Comparison of ENCODE assay signal across 38 cellular contexts in the genomic region with DNA sequence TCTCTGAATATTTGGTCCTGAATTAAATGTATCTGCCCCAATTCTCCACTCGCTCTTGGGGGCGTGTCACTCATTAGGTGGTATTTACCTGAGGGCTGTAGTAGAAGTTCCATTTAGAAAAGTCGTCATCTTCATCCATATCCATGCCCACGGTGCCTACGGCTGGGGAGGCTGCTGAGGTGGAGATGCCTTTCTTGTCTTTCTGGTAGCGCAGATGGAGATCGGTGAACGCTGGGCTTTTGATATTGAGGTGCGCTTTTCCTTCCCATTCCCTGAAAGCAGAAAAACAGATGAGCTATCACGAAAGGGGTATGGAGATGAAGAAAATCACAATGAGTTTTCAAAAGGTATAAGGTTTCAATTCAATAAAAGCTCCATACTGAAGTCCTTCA. TPM values are rescaled to one million over a fixed set of nuclear protein-coding genes. Genes with fewer than 3 reads are reported as not detected.
"Had no signal": no experiment of that assay in that cellular context is flagged by ENCODE, and none has a peak within 500 bp of the region (broad histone marks: within the 10 kb centered on the region; RNA-seq: fewer than 3 reads in every experiment).

No MANE protein-coding gene starts in this region.

- H3K27ac ChIP-seq: KMS-11 had no signal

- DNase-seq: Karpas-422, Kasumi-1, MG63, MV-4-11, NCI-H1048, NCI-H1092, NCI-H1092 treated with DMSO at 0.1 percent for 48 hours, NCI-H1105, NCI-H1105 treated with DMSO at 0.1 percent for 48 hours, NCI-H1417, NCI-H1417 treated with DMSO at 0.1 percent for 48 hours, NCI-H1436, NCI-H1436 treated with DMSO at 0.1 percent for 48 hours, NCI-H146, NCI-H1694, NCI-H1694 treated with DMSO at 0.1 percent for 48 hours, NCI-H187, NCI-H187 treated with DMSO at 0.1 percent for 48 hours, NCI-H1930, NCI-H2029, NCI-H2029 treated with DMSO at 0.1 percent for 48 hours, NCI-H2081, NCI-H2081 treated with DMSO at 0.1 percent for 48 hours, NCI-H2107, NCI-H2171, NCI-H2171 treated with DMSO at 0.1 percent for 48 hours, NCI-H2227 treated with DMSO at 0.1 percent for 48 hours, NCI-H226, NCI-H345, NCI-H446, NCI-H446 treated with DMSO at 0.1 percent for 48 hours, NCI-H510A, NCI-H510A treated with DMSO at 0.1 percent for 48 hours had no signal

- H3K4me2 ChIP-seq: KMS-11 had no signal

- H3K4me3 ChIP-seq: MG63 had no signal

- H3K9me3 ChIP-seq: MG63 had no signal

- H3K9ac ChIP-seq: KMS-11 had no signal

- H3K36me3 ChIP-seq: MG63 had no signal

RNA-seq across cellular contexts. Expression of a gene that starts 39.7 kb away (rescaled TPM):
- total RNA-seq: LHCN-M2, M059J, MCF 10A, NCI-H460 had no signal
